ENCODE assay signal across 1 cellular context in the genomic region with DNA sequence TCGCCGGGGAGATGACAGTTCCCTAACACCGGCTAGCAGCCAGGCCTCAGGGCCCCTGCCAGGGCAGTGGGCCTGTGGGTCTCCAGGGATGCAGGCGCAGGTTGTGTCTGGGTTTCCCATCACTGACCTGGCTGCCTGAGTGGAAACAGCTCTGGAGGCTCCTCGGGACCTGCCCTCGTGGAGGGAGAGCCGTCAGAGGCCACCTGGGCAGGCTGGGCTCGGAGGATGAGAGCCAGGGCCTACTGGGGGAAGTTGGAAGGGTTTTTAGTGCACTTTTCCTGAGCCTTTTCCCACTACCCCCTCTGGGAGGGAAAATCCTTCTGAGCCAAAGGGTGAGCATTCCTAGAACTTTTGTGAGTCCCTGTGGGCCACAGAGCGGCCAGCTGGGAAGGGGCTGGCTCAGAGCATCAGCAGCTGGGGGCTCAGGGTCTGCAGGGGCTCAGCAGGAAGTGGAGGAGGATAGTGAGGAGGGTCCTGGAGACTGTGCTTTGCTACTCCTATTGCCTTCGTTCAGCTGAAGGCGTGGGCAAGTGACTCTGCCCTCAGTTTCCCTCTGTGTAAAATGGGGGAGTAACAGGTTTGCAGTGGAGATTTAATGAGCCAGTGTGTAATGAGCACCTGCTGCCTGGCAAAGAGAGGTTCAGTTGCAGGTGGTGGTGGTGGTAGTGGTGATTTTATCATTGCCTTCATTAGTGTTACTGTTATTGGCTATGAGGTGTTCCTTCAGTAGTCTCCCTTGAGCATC.
A peak's percentile ranks its signal among the peaks of the same experiment; 100 is the strongest.
TF ChIP-seq lines count a peak whose summit lies in the region.

No MANE protein-coding gene starts in this region.

TF ChIP-seq in GM12878, 131 proteins besides CTCF, POLR2A, EP300 and RAD21:
- no peak for TF ChIP-seq JUNB (IDR thresholded peaks at IDR 0.05)
- no peak for TF ChIP-seq EZH2 (IDR thresholded peaks at IDR 0.05; ENCODE audit: borderline replicate concordance, control insufficient read depth, low read depth, low read length)
- no peak for TF ChIP-seq E4F1 (IDR thresholded peaks at IDR 0.05; ENCODE audit: borderline replicate concordance, partially characterized antibody)
- no peak for TF ChIP-seq RELA (IDR thresholded peaks at IDR 0.05; ENCODE audit: borderline replicate concordance, partially characterized antibody)
- TF ChIP-seq, protein P1, sequence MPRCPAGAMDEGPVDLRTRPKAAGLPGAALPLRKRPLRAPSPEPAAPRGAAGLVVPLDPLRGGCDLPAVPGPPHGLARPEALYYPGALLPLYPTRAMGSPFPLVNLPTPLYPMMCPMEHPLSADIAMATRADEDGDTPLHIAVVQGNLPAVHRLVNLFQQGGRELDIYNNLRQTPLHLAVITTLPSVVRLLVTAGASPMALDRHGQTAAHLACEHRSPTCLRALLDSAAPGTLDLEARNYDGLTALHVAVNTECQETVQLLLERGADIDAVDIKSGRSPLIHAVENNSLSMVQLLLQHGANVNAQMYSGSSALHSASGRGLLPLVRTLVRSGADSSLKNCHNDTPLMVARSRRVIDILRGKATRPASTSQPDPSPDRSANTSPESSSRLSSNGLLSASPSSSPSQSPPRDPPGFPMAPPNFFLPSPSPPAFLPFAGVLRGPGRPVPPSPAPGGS (IDR thresholded peaks at IDR 0.05; ENCODE audit: borderline replicate concordance, insufficient read depth, low read depth, low read length, poor library complexity, severe bottlenecking): no peak
- TF ChIP-seq, protein P2, sequence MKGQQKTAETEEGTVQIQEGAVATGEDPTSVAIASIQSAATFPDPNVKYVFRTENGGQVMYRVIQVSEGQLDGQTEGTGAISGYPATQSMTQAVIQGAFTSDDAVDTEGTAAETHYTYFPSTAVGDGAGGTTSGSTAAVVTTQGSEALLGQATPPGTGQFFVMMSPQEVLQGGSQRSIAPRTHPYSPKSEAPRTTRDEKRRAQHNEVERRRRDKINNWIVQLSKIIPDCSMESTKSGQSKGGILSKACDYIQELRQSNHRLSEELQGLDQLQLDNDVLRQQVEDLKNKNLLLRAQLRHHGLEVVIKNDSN (IDR thresholded peaks at IDR 0.05; ENCODE audit: borderline replicate concordance, extremely low read length, insufficient read depth, low read depth, low read length): no peak
- TF ChIP-seq, protein P3, sequence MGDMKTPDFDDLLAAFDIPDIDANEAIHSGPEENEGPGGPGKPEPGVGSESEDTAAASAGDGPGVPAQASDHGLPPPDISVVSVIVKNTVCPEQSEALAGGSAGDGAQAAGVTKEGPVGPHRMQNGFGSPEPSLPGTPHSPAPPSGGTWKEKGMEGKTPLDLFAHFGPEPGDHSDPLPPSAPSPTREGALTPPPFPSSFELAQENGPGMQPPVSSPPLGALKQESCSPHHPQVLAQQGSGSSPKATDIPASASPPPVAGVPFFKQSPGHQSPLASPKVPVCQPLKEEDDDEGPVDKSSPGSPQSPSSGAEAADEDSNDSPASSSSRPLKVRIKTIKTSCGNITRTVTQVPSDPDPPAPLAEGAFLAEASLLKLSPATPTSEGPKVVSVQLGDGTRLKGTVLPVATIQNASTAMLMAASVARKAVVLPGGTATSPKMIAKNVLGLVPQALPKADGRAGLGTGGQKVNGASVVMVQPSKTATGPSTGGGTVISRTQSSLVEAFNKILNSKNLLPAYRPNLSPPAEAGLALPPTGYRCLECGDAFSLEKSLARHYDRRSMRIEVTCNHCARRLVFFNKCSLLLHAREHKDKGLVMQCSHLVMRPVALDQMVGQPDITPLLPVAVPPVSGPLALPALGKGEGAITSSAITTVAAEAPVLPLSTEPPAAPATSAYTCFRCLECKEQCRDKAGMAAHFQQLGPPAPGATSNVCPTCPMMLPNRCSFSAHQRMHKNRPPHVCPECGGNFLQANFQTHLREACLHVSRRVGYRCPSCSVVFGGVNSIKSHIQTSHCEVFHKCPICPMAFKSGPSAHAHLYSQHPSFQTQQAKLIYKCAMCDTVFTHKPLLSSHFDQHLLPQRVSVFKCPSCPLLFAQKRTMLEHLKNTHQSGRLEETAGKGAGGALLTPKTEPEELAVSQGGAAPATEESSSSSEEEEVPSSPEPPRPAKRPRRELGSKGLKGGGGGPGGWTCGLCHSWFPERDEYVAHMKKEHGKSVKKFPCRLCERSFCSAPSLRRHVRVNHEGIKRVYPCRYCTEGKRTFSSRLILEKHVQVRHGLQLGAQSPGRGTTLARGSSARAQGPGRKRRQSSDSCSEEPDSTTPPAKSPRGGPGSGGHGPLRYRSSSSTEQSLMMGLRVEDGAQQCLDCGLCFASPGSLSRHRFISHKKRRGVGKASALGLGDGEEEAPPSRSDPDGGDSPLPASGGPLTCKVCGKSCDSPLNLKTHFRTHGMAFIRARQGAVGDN (IDR thresholded peaks at IDR 0.05): no peak
- TF ChIP-seq CHD1 (IDR thresholded peaks at IDR 0.05; ENCODE audit: low read depth, low read length): 0 out of 2 replicates have a peak, but pooled peaks have one; percentile 49
- TF ChIP-seq BCL11A (IDR thresholded peaks at IDR 0.05; ENCODE audit: low read depth, low read length): no peak
- no peak for TF ChIP-seq SMC3 (IDR thresholded peaks at IDR 0.05; ENCODE audit: borderline replicate concordance, low read length)
- TF ChIP-seq MTA3 (IDR thresholded peaks at IDR 0.05; ENCODE audit: borderline replicate concordance, low read length): no peak
- TF ChIP-seq EGR1 (IDR thresholded peaks at IDR 0.05; ENCODE audit: borderline replicate concordance in 1 of 2, low read depth in 2 of 2, low read length in 2 of 2): no peak
- TF ChIP-seq POLR2AphosphoS5 (IDR thresholded peaks at IDR 0.05; ENCODE audit: low read length): peak; percentile 39
- no peak for TF ChIP-seq BRCA1 (IDR thresholded peaks at IDR 0.05; ENCODE audit: low read depth, low read length)
- TF ChIP-seq WRNIP1 (IDR thresholded peaks at IDR 0.05; ENCODE audit: borderline replicate concordance, low read depth, low read length): no peak
- no peak for TF ChIP-seq STAT1 (conservative IDR thresholded peaks at IDR 0.05)
TF ChIP-seq in GM12878: peak in this region for 2.
